Comparison of ENCODE assay signal across 1 cellular context in the genomic region with DNA sequence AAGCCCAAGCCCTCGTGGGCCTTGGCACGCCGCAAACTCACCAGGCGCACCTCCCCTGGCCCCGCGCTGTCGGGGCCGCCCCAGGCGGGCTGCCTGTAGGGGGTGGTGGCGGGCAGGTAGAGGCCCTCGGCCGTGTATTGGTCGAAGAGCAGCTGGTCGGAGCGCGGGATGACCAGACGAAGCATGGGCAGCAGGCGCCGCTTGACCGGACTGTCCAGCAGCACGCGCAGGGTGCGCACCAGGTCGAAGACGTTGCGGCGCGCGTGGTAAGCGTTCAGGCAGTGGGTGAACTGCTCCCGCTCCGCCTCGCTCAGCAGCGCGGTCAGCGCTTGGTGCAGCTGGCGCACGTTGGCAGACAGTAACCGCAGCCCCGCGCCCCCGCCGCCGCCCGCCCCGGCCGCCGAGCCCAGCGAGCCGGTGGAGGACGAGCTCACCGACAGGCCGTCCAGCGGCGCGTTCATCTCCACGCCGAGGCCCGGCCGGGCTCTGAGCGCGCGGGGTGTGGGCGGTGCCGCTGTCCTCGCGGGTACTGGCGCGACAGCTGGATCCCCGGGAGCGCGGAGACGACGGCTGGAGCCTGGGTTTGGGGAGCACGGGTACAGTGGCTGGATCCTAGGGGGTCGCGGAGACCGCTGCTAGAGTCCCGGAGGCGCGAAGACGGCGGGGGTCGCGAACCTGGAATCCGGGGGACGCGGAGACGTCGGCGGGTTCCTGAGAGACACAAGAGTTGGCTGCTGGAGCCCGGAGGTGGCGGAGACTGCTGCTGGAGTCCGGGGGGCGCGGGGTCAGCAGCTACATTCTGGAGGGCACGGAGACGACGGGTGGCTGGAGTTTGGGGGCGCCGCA.
TF ChIP-seq lines count a peak whose summit lies in the region.

No MANE protein-coding gene starts in this region.

TF ChIP-seq in WTC11, 78 proteins besides CTCF, POLR2A, EP300 and RAD21 (continued from another document and continues in another):
- TF ChIP-seq, protein P1, sequence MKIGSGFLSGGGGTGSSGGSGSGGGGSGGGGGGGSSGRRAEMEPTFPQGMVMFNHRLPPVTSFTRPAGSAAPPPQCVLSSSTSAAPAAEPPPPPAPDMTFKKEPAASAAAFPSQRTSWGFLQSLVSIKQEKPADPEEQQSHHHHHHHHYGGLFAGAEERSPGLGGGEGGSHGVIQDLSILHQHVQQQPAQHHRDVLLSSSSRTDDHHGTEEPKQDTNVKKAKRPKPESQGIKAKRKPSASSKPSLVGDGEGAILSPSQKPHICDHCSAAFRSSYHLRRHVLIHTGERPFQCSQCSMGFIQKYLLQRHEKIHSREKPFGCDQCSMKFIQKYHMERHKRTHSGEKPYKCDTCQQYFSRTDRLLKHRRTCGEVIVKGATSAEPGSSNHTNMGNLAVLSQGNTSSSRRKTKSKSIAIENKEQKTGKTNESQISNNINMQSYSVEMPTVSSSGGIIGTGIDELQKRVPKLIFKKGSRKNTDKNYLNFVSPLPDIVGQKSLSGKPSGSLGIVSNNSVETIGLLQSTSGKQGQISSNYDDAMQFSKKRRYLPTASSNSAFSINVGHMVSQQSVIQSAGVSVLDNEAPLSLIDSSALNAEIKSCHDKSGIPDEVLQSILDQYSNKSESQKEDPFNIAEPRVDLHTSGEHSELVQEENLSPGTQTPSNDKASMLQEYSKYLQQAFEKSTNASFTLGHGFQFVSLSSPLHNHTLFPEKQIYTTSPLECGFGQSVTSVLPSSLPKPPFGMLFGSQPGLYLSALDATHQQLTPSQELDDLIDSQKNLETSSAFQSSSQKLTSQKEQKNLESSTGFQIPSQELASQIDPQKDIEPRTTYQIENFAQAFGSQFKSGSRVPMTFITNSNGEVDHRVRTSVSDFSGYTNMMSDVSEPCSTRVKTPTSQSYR (CRISPR knock-in tag; IDR thresholded peaks at IDR 0.05), result peak; percentile 83; the same call in 1 of the 2 replicates
- TF ChIP-seq TP53 (CRISPR knock-in tag; IDR thresholded peaks at IDR 0.05) (peak; percentile 85; the same call in 1 of the 2 replicates), CBFB (CRISPR knock-in tag; IDR thresholded peaks at IDR 0.05; ENCODE audit: low read depth) (no peak), NFE2L1 (CRISPR knock-in tag; IDR thresholded peaks at IDR 0.05) (peak; percentile 74; the same call in 1 of the 2 replicates), NFATC4 (CRISPR knock-in tag; IDR thresholded peaks at IDR 0.05) (no peak), ZNF416 (CRISPR knock-in tag; IDR thresholded peaks at IDR 0.05) (no peak), FOXJ3 (CRISPR knock-in tag; IDR thresholded peaks at IDR 0.05; ENCODE audit: borderline replicate concordance) (no peak), TCF7 (CRISPR knock-in tag; IDR thresholded peaks at IDR 0.05; ENCODE audit: low read depth) (peak; percentile 89; the same call in 1 of the 2 replicates), CREM (CRISPR knock-in tag; IDR thresholded peaks at IDR 0.05) (no peak), JAZF1 (CRISPR knock-in tag; IDR thresholded peaks at IDR 0.05) (no peak), SMAD3 (CRISPR knock-in tag; IDR thresholded peaks at IDR 0.05; ENCODE audit: borderline replicate concordance) (peak; percentile 53; the same call in 1 of the 2 replicates), NFYB (CRISPR knock-in tag; conservative IDR thresholded peaks at IDR 0.05; ENCODE audit: low read depth) (peak; percentile 16; the same call in 1 of the 2 replicates), MYBL2 (CRISPR knock-in tag; IDR thresholded peaks at IDR 0.05) (peak; percentile 78; the same call in 1 of the 2 replicates), NR3C1 (CRISPR knock-in tag; conservative IDR thresholded peaks at IDR 0.05; ENCODE audit: low read depth) (no peak), FOXP1 (CRISPR knock-in tag; IDR thresholded peaks at IDR 0.05; ENCODE audit: borderline replicate concordance) (peak; percentile 96; the same call in 1 of the 2 replicates), ZNF317 (CRISPR knock-in tag; IDR thresholded peaks at IDR 0.05; ENCODE audit: borderline replicate concordance, low read depth) (no peak), ZNF219 (CRISPR knock-in tag; IDR thresholded peaks at IDR 0.05; ENCODE audit: borderline replicate concordance) (peak; percentile 78; the same call in 1 of the 2 replicates), GABPB1 (CRISPR knock-in tag; IDR thresholded peaks at IDR 0.05) (no peak), NR2C2 (CRISPR knock-in tag; IDR thresholded peaks at IDR 0.05) (peak; percentile 59; the same call in 1 of the 2 replicates), ATF1 (CRISPR knock-in tag; IDR thresholded peaks at IDR 0.05) (peak; percentile 41; the same call in 1 of the 2 replicates), SMAD4 (CRISPR knock-in tag; IDR thresholded peaks at IDR 0.05) (no peak), FOXK1 (CRISPR knock-in tag; IDR thresholded peaks at IDR 0.05) (peak; percentile 78), ELF4 (CRISPR knock-in tag; IDR thresholded peaks at IDR 0.05; ENCODE audit: low read depth) (no peak), ZNF671 (CRISPR knock-in tag; IDR thresholded peaks at IDR 0.05) (no peak), MXD4 (CRISPR knock-in tag; IDR thresholded peaks at IDR 0.05; ENCODE audit: borderline replicate concordance) (no peak)
- TF ChIP-seq, protein P2, sequence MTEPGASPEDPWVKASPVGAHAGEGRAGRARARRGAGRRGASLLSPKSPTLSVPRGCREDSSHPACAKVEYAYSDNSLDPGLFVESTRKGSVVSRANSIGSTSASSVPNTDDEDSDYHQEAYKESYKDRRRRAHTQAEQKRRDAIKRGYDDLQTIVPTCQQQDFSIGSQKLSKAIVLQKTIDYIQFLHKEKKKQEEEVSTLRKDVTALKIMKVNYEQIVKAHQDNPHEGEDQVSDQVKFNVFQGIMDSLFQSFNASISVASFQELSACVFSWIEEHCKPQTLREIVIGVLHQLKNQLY (CRISPR knock-in tag; IDR thresholded peaks at IDR 0.05), result no peak
- TF ChIP-seq, protein P3, sequence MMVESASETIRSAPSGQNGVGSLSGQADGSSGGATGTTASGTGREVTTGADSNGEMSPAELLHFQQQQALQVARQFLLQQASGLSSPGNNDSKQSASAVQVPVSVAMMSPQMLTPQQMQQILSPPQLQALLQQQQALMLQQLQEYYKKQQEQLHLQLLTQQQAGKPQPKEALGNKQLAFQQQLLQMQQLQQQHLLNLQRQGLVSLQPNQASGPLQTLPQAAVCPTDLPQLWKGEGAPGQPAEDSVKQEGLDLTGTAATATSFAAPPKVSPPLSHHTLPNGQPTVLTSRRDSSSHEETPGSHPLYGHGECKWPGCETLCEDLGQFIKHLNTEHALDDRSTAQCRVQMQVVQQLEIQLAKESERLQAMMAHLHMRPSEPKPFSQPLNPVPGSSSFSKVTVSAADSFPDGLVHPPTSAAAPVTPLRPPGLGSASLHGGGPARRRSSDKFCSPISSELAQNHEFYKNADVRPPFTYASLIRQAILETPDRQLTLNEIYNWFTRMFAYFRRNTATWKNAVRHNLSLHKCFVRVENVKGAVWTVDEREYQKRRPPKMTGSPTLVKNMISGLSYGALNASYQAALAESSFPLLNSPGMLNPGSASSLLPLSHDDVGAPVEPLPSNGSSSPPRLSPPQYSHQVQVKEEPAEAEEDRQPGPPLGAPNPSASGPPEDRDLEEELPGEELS (CRISPR knock-in tag; IDR thresholded peaks at IDR 0.05), result peak; percentile 92
- TF ChIP-seq, protein P4, sequence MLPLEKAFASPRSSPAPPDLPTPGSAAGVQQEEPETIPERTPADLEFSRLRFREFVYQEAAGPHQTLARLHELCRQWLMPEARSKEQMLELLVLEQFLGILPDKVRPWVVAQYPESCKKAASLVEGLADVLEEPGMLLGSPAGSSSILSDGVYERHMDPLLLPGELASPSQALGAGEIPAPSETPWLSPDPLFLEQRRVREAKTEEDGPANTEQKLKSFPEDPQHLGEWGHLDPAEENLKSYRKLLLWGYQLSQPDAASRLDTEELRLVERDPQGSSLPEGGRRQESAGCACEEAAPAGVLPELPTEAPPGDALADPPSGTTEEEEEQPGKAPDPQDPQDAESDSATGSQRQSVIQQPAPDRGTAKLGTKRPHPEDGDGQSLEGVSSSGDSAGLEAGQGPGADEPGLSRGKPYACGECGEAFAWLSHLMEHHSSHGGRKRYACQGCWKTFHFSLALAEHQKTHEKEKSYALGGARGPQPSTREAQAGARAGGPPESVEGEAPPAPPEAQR (CRISPR knock-in tag; IDR thresholded peaks at IDR 0.05), result no peak
- TF ChIP-seq, protein P5, sequence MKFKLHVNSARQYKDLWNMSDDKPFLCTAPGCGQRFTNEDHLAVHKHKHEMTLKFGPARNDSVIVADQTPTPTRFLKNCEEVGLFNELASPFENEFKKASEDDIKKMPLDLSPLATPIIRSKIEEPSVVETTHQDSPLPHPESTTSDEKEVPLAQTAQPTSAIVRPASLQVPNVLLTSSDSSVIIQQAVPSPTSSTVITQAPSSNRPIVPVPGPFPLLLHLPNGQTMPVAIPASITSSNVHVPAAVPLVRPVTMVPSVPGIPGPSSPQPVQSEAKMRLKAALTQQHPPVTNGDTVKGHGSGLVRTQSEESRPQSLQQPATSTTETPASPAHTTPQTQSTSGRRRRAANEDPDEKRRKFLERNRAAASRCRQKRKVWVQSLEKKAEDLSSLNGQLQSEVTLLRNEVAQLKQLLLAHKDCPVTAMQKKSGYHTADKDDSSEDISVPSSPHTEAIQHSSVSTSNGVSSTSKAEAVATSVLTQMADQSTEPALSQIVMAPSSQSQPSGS (CRISPR knock-in tag; IDR thresholded peaks at IDR 0.05; ENCODE audit: borderline replicate concordance, low read depth), result no peak
- TF ChIP-seq, protein P6, sequence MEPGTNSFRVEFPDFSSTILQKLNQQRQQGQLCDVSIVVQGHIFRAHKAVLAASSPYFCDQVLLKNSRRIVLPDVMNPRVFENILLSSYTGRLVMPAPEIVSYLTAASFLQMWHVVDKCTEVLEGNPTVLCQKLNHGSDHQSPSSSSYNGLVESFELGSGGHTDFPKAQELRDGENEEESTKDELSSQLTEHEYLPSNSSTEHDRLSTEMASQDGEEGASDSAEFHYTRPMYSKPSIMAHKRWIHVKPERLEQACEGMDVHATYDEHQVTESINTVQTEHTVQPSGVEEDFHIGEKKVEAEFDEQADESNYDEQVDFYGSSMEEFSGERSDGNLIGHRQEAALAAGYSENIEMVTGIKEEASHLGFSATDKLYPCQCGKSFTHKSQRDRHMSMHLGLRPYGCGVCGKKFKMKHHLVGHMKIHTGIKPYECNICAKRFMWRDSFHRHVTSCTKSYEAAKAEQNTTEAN (CRISPR knock-in tag; IDR thresholded peaks at IDR 0.05), result peak; percentile 58; the same call in 1 of the 2 replicates
- TF ChIP-seq, protein P7, sequence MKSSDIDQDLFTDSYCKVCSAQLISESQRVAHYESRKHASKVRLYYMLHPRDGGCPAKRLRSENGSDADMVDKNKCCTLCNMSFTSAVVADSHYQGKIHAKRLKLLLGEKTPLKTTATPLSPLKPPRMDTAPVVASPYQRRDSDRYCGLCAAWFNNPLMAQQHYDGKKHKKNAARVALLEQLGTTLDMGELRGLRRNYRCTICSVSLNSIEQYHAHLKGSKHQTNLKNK (CRISPR knock-in tag; IDR thresholded peaks at IDR 0.05), result no peak
- TF ChIP-seq, protein P8, sequence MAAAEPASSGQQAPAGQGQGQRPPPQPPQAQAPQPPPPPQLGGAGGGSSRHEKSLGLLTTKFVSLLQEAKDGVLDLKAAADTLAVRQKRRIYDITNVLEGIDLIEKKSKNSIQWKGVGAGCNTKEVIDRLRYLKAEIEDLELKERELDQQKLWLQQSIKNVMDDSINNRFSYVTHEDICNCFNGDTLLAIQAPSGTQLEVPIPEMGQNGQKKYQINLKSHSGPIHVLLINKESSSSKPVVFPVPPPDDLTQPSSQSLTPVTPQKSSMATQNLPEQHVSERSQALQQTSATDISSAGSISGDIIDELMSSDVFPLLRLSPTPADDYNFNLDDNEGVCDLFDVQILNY (CRISPR knock-in tag; IDR thresholded peaks at IDR 0.05), result peak; percentile 67; the same call in 1 of the 2 replicates
- TF ChIP-seq, protein P9, sequence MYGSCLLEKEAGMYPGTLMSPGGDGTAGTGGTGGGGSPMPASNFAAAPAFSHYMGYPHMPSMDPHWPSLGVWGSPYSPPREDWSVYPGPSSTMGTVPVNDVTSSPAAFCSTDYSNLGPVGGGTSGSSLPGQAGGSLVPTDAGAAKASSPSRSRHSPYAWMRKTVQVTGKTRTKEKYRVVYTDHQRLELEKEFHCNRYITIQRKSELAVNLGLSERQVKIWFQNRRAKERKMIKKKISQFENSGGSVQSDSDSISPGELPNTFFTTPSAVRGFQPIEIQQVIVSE (CRISPR knock-in tag; IDR thresholded peaks at IDR 0.05; ENCODE audit: borderline replicate concordance), result no peak
- TF ChIP-seq, protein P10, sequence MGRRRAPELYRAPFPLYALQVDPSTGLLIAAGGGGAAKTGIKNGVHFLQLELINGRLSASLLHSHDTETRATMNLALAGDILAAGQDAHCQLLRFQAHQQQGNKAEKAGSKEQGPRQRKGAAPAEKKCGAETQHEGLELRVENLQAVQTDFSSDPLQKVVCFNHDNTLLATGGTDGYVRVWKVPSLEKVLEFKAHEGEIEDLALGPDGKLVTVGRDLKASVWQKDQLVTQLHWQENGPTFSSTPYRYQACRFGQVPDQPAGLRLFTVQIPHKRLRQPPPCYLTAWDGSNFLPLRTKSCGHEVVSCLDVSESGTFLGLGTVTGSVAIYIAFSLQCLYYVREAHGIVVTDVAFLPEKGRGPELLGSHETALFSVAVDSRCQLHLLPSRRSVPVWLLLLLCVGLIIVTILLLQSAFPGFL (CRISPR knock-in tag; IDR thresholded peaks at IDR 0.05; ENCODE audit: borderline replicate concordance), result no peak
- TF ChIP-seq, protein P11, sequence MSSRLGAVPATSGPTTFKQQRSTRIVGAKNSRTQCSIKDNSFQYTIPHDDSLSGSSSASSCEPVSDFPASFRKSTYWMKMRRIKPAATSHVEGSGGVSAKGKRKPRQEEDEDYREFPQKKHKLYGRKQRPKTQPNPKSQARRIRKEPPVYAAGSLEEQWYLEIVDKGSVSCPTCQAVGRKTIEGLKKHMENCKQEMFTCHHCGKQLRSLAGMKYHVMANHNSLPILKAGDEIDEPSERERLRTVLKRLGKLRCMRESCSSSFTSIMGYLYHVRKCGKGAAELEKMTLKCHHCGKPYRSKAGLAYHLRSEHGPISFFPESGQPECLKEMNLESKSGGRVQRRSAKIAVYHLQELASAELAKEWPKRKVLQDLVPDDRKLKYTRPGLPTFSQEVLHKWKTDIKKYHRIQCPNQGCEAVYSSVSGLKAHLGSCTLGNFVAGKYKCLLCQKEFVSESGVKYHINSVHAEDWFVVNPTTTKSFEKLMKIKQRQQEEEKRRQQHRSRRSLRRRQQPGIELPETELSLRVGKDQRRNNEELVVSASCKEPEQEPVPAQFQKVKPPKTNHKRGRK (CRISPR knock-in tag; IDR thresholded peaks at IDR 0.05; ENCODE audit: borderline replicate concordance), result no peak
